8 cellular contexts compared by ENCODE assay signal in genomic region chrX:48574270-48575266, GRCh38.
A peak's percentile ranks its signal among the peaks of the same experiment; 100 is the strongest.
DNase-seq lines count a peak whose midpoint lies in the region; ATAC-seq and FAIRE-seq lines count a peak whose summit lies in the region.

Gene RBM3, plus strand, starts transcription at chrX:48574484. Its CDS starts 697 bp downstream, at chrX:48575181.

- FAIRE-seq in islet of Langerhans (lab: Jason Lieb, UNC) = peak; percentile 68

- ATAC-seq in GM19025 (IDR thresholded peaks at IDR 0.05; ENCODE audit: low read depth, unreplicated experiment) = peak; percentile 82
- ATAC-seq in HG03342 (IDR thresholded peaks at IDR 0.05; ENCODE audit: unreplicated experiment) = peak; percentile 83

- DNase-seq in AML-193 (lab: John Stamatoyannopoulos, UW) (peak; percentile 66 to 76), NCI-H446 (lab: John Stamatoyannopoulos, UW) (peak; percentile 84 to 87)
- DNase-seq in activated CD4-positive, CD25-positive, alpha-beta regulatory T cell treated with anti-CD3 and anti-CD28 coated beads, Interleukin-2, amount 50 U/mL, for 16 hours (ENCODE audit: low read depth, low spot score) = peak; percentile 86
- peak; percentile 94 for DNase-seq in central memory CD4-positive, alpha-beta T cell
- DNase-seq in stimulated activated CD4-positive, alpha-beta T cell treated with anti-CD3 and anti-CD28 coated beads, Interleukin-12 subunit alpha, Interleukin-12 subunit beta, amount 100 ng/mL, for 24 hours (ENCODE audit: low read depth in 2 of 2) = peak; percentile 73 to 81

Comparison
In these comparisons a context has a peak if more than half of its experiments do, and no peak if none do; other contexts are left out.
1. Peak in every context shown above with its lines: DNase-seq and ATAC-seq.